In the genomic region with DNA sequence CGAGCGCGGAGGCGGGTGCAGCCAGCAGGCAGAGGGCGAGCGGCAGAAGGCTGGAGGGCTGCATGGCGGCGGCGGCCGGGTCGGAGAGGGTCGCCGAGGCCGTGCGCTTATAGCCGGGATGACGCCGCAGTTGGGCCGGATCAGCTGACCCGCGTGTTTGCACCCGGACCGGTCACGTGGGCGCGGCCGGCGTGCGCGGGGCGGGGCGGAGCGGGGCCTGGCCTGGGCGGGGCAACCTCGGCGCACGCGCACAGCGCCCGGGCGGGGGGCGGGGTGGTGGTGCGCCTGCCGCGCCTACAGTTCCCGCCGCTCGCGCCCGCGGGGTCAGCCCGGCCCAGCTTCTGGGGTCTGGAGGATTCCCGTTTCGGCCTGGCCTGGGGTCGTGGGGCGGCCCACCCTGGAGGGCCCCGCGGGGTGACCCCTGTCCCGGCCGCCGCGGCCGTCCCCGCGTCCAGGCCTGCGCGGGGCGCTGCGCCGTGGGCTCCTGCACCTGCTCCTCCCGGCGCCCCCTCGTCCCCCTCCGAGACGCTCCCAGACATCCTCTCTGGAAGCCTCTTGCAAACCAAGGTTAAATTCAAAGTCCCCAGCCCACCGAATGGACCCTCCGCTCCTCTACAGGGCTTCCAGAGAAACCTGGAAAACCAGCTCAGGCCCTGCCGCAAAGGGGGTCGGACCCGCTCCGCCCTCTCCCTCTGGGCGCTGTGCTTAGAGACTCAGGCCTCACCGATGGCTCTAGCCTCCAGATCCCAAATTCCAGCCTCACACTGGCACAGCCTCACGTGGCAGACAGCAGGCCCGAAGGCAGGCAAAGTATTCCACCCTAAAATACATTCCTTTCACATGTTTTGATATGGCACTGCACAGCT, we compare ENCODE assay signal across 1 cellular context.
TF ChIP-seq lines count a peak whose summit lies in the region.

CTSD (minus strand) TSS at position 132 of the 866 bp plus-strand sequence; CDS start at position 64, 68 bp downstream.

TF ChIP-seq in K562, 482 proteins besides CTCF, POLR2A, EP300 and RAD21 (continued from another document and continues in another):
- no peak for TF ChIP-seq HBP1 (CRISPR knock-in tag; IDR thresholded peaks at IDR 0.05)
- TF ChIP-seq CBX5 (IDR thresholded peaks at IDR 0.05; ENCODE audit: borderline replicate concordance, low read depth), result no peak
- TF ChIP-seq RAD51 (IDR thresholded peaks at IDR 0.05; ENCODE audit: borderline replicate concordance, low read depth), result peak; percentile 93
- no peak for TF ChIP-seq TCFL5 (CRISPR knock-in tag; conservative IDR thresholded peaks at IDR 0.05)
- no peak for TF ChIP-seq POLR3G (IDR thresholded peaks at IDR 0.05; ENCODE audit: extremely low read depth, insufficient read length, insufficient replicate concordance)
- no peak for TF ChIP-seq KAT2B (IDR thresholded peaks at IDR 0.05; ENCODE audit: low read depth, low read length)
- no peak for TF ChIP-seq ZNF740 (CRISPR knock-in tag; IDR thresholded peaks at IDR 0.05)
- TF ChIP-seq ZNF740 (tag; IDR thresholded peaks at IDR 0.05), result no peak
- no peak for TF ChIP-seq ZBTB8A (IDR thresholded peaks at IDR 0.05; ENCODE audit: partially characterized antibody)
- TF ChIP-seq TAF9B (IDR thresholded peaks at IDR 0.05; ENCODE audit: partially characterized antibody), result no peak
- no peak for TF ChIP-seq ZNF184 (CRISPR knock-in tag; IDR thresholded peaks at IDR 0.05)
- TF ChIP-seq JUN (IDR thresholded peaks at IDR 0.05; ENCODE audit: borderline replicate concordance, low read depth, low read length), result 0 out of 2 replicates have a peak, but pooled peaks have one; percentile 20
- no peak for TF ChIP-seq JUN (CRISPR knock-in tag; IDR thresholded peaks at IDR 0.05; ENCODE audit: borderline replicate concordance)
- TF ChIP-seq TSC22D4 (tag; IDR thresholded peaks at IDR 0.05), result no peak
- no peak for TF ChIP-seq XRCC5 (IDR thresholded peaks at IDR 0.05; ENCODE audit: low read depth, low read length)
- no peak for TF ChIP-seq ESRRB (CRISPR knock-in tag; IDR thresholded peaks at IDR 0.05; ENCODE audit: borderline replicate concordance)
- peak; percentile 95 for TF ChIP-seq RBM25 (IDR thresholded peaks at IDR 0.05; ENCODE audit: low read depth, low read length, severe bottlenecking)
- no peak for TF ChIP-seq KHSRP (IDR thresholded peaks at IDR 0.05)
- TF ChIP-seq SNRNP70 (optimal IDR thresholded peaks at IDR 0.05; ENCODE audit: low read depth, low read length), result no peak
- peak; percentile 60; the same call in 1 of the 2 replicates for TF ChIP-seq CREB1 (IDR thresholded peaks at IDR 0.05)
- peak; percentile 70; the same call in 1 of the 2 replicates for TF ChIP-seq CREB1 (CRISPR knock-in tag; IDR thresholded peaks at IDR 0.05)
- TF ChIP-seq TOE1 (IDR thresholded peaks at IDR 0.05; ENCODE audit: borderline replicate concordance), result peak; percentile 77; the same call in 1 of the 2 replicates
- no peak for TF ChIP-seq TOE1 (CRISPR knock-in tag; IDR thresholded peaks at IDR 0.05; ENCODE audit: borderline replicate concordance, low read depth)
- TF ChIP-seq ARNT (IDR thresholded peaks at IDR 0.05), result no peak
- TF ChIP-seq, protein P1, sequence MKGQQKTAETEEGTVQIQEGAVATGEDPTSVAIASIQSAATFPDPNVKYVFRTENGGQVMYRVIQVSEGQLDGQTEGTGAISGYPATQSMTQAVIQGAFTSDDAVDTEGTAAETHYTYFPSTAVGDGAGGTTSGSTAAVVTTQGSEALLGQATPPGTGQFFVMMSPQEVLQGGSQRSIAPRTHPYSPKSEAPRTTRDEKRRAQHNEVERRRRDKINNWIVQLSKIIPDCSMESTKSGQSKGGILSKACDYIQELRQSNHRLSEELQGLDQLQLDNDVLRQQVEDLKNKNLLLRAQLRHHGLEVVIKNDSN (CRISPR knock-in tag; IDR thresholded peaks at IDR 0.05), result peak; percentile 93
- TF ChIP-seq ZKSCAN1 (IDR thresholded peaks at IDR 0.05; ENCODE audit: low read depth, low read length), result no peak
- no peak for TF ChIP-seq YBX1 (IDR thresholded peaks at IDR 0.05)
- no peak for TF ChIP-seq SMARCE1 (IDR thresholded peaks at IDR 0.05)
- TF ChIP-seq MITF (IDR thresholded peaks at IDR 0.05), result peak; percentile 52; the same call in 1 of the 2 replicates
- peak; percentile 85 for TF ChIP-seq BHLHE40 (IDR thresholded peaks at IDR 0.05; ENCODE audit: low read length)
- no peak for TF ChIP-seq ZNF165 (CRISPR knock-in tag; IDR thresholded peaks at IDR 0.05; ENCODE audit: borderline replicate concordance)
- no peak; the same call in 1 of the 2 replicates for TF ChIP-seq GTF2E2 (tag; IDR thresholded peaks at IDR 0.05)
- no peak for TF ChIP-seq ZFP1 (CRISPR knock-in tag; IDR thresholded peaks at IDR 0.05)
- no peak for TF ChIP-seq TGIF2 (CRISPR knock-in tag; IDR thresholded peaks at IDR 0.05)
- no peak for TF ChIP-seq XRCC4 (IDR thresholded peaks at IDR 0.05; ENCODE audit: extremely low read depth, insufficient read depth, insufficient read length)
- TF ChIP-seq ZNF217 (CRISPR knock-in tag; IDR thresholded peaks at IDR 0.05), result no peak
- 0 out of 2 replicates have a peak, but pooled peaks have one; percentile 27 for TF ChIP-seq RREB1 (CRISPR knock-in tag; IDR thresholded peaks at IDR 0.05)
- no peak for TF ChIP-seq ELF2 (CRISPR knock-in tag; IDR thresholded peaks at IDR 0.05)
- no peak for TF ChIP-seq NR2C2 (CRISPR knock-in tag; IDR thresholded peaks at IDR 0.05)
- peak; percentile 51 for TF ChIP-seq NR2C2 (tag; IDR thresholded peaks at IDR 0.05)
- no peak for TF ChIP-seq ZBTB43 (CRISPR knock-in tag; IDR thresholded peaks at IDR 0.05)
- no peak for TF ChIP-seq ZNF584 (CRISPR knock-in tag; IDR thresholded peaks at IDR 0.05; ENCODE audit: low read depth)
- TF ChIP-seq CCAR2 (IDR thresholded peaks at IDR 0.05; ENCODE audit: low read depth, low read length), result no peak
- no peak for TF ChIP-seq SNIP1 (IDR thresholded peaks at IDR 0.05; ENCODE audit: low read depth)
- TF ChIP-seq U2AF2 (optimal IDR thresholded peaks at IDR 0.05; ENCODE audit: low read depth, low read length), result no peak
- TF ChIP-seq MAFK (IDR thresholded peaks at IDR 0.05; ENCODE audit: low read length), result 0 out of 2 replicates have a peak, but pooled peaks have one; percentile 14
- 0 out of 2 replicates have a peak, but pooled peaks have one; percentile 21 for TF ChIP-seq HNRNPL (IDR thresholded peaks at IDR 0.05; ENCODE audit: low read depth, low read length)
- TF ChIP-seq TAF7 (tag; IDR thresholded peaks at IDR 0.05), result no peak
- peak; percentile 35 for TF ChIP-seq FOS (IDR thresholded peaks at IDR 0.05; ENCODE audit: extremely low read depth, insufficient read length)
- no peak for TF ChIP-seq ZNF431 (CRISPR knock-in tag; IDR thresholded peaks at IDR 0.05)
- no peak for TF ChIP-seq ESRRA (IDR thresholded peaks at IDR 0.05; ENCODE audit: borderline replicate concordance, low read depth)
- TF ChIP-seq ELF4 (CRISPR knock-in tag; IDR thresholded peaks at IDR 0.05), result no peak
- no peak for TF ChIP-seq TCF7 (IDR thresholded peaks at IDR 0.05; ENCODE audit: borderline replicate concordance)
- no peak for TF ChIP-seq SRSF1 (IDR thresholded peaks at IDR 0.05; ENCODE audit: low read depth, low read length)
- peak; percentile 80 for TF ChIP-seq ZNF436 (CRISPR knock-in tag; IDR thresholded peaks at IDR 0.05)
- TF ChIP-seq RBBP5 (IDR thresholded peaks at IDR 0.05; ENCODE audit: borderline replicate concordance, insufficient read depth, low read length, poor library complexity, severe bottlenecking), result peak; percentile 71
- TF ChIP-seq COPS2 (conservative IDR thresholded peaks at IDR 0.05), result no peak
- TF ChIP-seq CHD4 (IDR thresholded peaks at IDR 0.05; ENCODE audit: insufficient read depth, insufficient replicate concordance, low read depth, low read length, poor library complexity, severe bottlenecking), result no peak
- TF ChIP-seq KDM2B (CRISPR knock-in tag; IDR thresholded peaks at IDR 0.05), result peak; percentile 74; the same call in 1 of the 2 replicates
- TF ChIP-seq BCL6 (CRISPR knock-in tag; IDR thresholded peaks at IDR 0.05), result no peak
- TF ChIP-seq KDM4B (IDR thresholded peaks at IDR 0.05; ENCODE audit: borderline replicate concordance in 2 of 2, low read depth in 1 of 2), result no peak
- no peak for TF ChIP-seq THAP7 (CRISPR knock-in tag; IDR thresholded peaks at IDR 0.05)
- no peak for TF ChIP-seq ZNF696 (CRISPR knock-in tag; conservative IDR thresholded peaks at IDR 0.05)
- peak; percentile 44; the same call in 1 of the 2 replicates for TF ChIP-seq MYC (IDR thresholded peaks at IDR 0.05; ENCODE audit: low read depth, low read length)
- no peak for TF ChIP-seq MYC (CRISPR knock-in tag; IDR thresholded peaks at IDR 0.05; ENCODE audit: borderline replicate concordance, low read depth)
